In genomic region chr16:54462766-54463165, GRCh38 we compare ENCODE assay signal across 30 cellular contexts.
"Had no signal": no experiment of that assay in that cellular context is flagged by ENCODE, and none has a peak within 500 bp of the region (broad histone marks: within the 10 kb centered on the region; RNA-seq: fewer than 3 reads in every experiment).

No MANE protein-coding gene starts in this region.

- H3K4me1 ChIP-seq: adrenal gland, heart left ventricle, neural progenitor cell, testis, transverse colon had no signal

- H3K27me3 Mint-ChIP-seq: activated naive CD8-positive, alpha-beta T cell treated with anti-CD3 and anti-CD28 coated beads for 36 hours; effector memory CD8-positive, alpha-beta T cell; T-helper 17 cell had no signal

- H3K36me3 Mint-ChIP-seq: activated naive CD8-positive, alpha-beta T cell treated with anti-CD3 and anti-CD28 coated beads for 36 hours; brain; immature natural killer cell; neural progenitor cell had no signal

- H3K36me3 ChIP-seq: adrenal gland, heart left ventricle, neural progenitor cell, transverse colon, WERI-Rb-1 had no signal

- H3K27ac Mint-ChIP-seq: activated naive CD4-positive, alpha-beta T cell treated with anti-CD3 and anti-CD28 coated beads for 36 hours; activated naive CD8-positive, alpha-beta T cell treated with anti-CD3 and anti-CD28 coated beads for 36 hours; brain; effector memory CD8-positive, alpha-beta T cell; immature natural killer cell; naive thymus-derived CD8-positive, alpha-beta T cell; neural progenitor cell; T-helper 17 cell had no signal

- H2AFZ ChIP-seq: neural progenitor cell had no signal

- H3K4me3 Mint-ChIP-seq: activated naive CD4-positive, alpha-beta T cell treated with anti-CD3 and anti-CD28 coated beads for 36 hours; activated naive CD8-positive, alpha-beta T cell treated with anti-CD3 and anti-CD28 coated beads for 36 hours; brain; effector memory CD8-positive, alpha-beta T cell; immature natural killer cell; naive thymus-derived CD8-positive, alpha-beta T cell; neural progenitor cell; T-helper 17 cell had no signal

- H3K27ac ChIP-seq: adrenal gland, heart left ventricle, neural progenitor cell, testis, transverse colon, WERI-Rb-1 had no signal

- ATAC-seq: activated CD4-positive, CD25-positive, alpha-beta regulatory T cell treated with anti-CD3 and anti-CD28 coated beads, Interleukin-2, amount 50 U/mL, for 24 hours; effector memory CD8-positive, alpha-beta T cell; heart left ventricle; left colon; naive thymus-derived CD8-positive, alpha-beta T cell; right cardiac atrium; stimulated activated naive CD8-positive, alpha-beta T cell treated with anti-CD3 and anti-CD28 coated beads, Interleukin-15, Interleukin-2, amounts not matched to agents 100 U/mL and 50 U/mL, for 24 hours; T-helper 17 cell had no signal

- H3K9ac ChIP-seq: neural progenitor cell had no signal

- H3K4me2 ChIP-seq: neural progenitor cell had no signal

- DNase-seq: activated CD4-positive, alpha-beta T cell treated with anti-CD3 and anti-CD28 coated beads for 48 hours; activated CD4-positive, alpha-beta T cell treated with anti-CD3 and anti-CD28 coated beads, Interleukin-2, amount 50 U/mL, for 48 hours; activated CD8-positive, alpha-beta memory T cell treated with anti-CD3 and anti-CD28 coated beads for 24 hours; activated effector memory CD4-positive, alpha-beta T cell treated with Interleukin-2 at 50 U/mL for 16 hours; activated naive CD4-positive, alpha-beta T cell treated with anti-CD3 and anti-CD28 coated beads for 36 hours; activated naive CD8-positive, alpha-beta T cell treated with anti-CD3 and anti-CD28 coated beads for 36 hours; adrenal gland; aorta; cortex of kidney; effector memory CD8-positive, alpha-beta T cell; erythroblast; heart left ventricle; hypothalamus; immature natural killer cell; kidney; left colon; midbrain; naive thymus-derived CD8-positive, alpha-beta T cell; posterior cingulate gyrus; right cardiac atrium; stimulated activated CD4-positive, alpha-beta T cell treated with anti-CD3 and anti-CD28 coated beads, Interleukin-4, amount 100 ng/mL, for 1 hour; stimulated activated naive CD8-positive, alpha-beta T cell treated with anti-CD3 and anti-CD28 coated beads, Interleukin-15, Interleukin-2, amounts not matched to agents 100 U/mL and 50 U/mL, for 24 hours; T-helper 17 cell; T1000; testis; transverse colon; WERI-Rb-1 had no signal

- H3K4me1 Mint-ChIP-seq: activated naive CD8-positive, alpha-beta T cell treated with anti-CD3 and anti-CD28 coated beads for 36 hours; immature natural killer cell; naive thymus-derived CD8-positive, alpha-beta T cell; T-helper 17 cell had no signal

- H3K4me3 ChIP-seq: adrenal gland, heart left ventricle, neural progenitor cell, testis, transverse colon had no signal

- H3K27me3 ChIP-seq: adrenal gland, heart left ventricle, neural progenitor cell, testis had no signal

- H3K9me3 ChIP-seq: adrenal gland, testis had no signal
